Comparison of ENCODE assay signal across 8 cellular contexts in genomic region chr3:187130346-187131066, GRCh38.
A peak's percentile ranks its signal among the peaks of the same experiment; 100 is the strongest.
DNase-seq lines count a peak whose midpoint lies in the region; ATAC-seq lines count a peak whose summit lies in the region.

No MANE protein-coding gene starts in this region.

- ATAC-seq in HG03520 (IDR thresholded peaks at IDR 0.05; ENCODE audit: unreplicated experiment), result peak; percentile 81

- DNase-seq in activated naive CD4-positive, alpha-beta T cell treated with Interleukin-2 at 50 U/mL for 16 hours, result peak; percentile 38
- no peak for DNase-seq in activated naive CD4-positive, alpha-beta T cell (lab: John Stamatoyannopoulos, UW)
- DNase-seq in activated CD8-positive, alpha-beta memory T cell treated with anti-CD3 and anti-CD28 coated beads, Interleukin-2, amount 50 U/mL, for 48 hours, result peak; percentile 57
- peak; percentile 79 for DNase-seq in foreskin melanocyte
- peak; percentile 56 for DNase-seq in stimulated activated CD8-positive, alpha-beta memory T cell treated with anti-CD3 and anti-CD28 coated beads, Interleukin-4, amount 100 ng/mL, for 48 hours
- DNase-seq in amygdala (lab: John Stamatoyannopoulos, UW), result no peak
- no peak for DNase-seq in RPMI8226

Comparison
In these comparisons a context has a peak if more than half of its experiments do, and no peak if none do; other contexts are left out.
1. DNase-seq: peak in activated naive CD4-positive, alpha-beta T cell treated with Interleukin-2 at 50 U/mL for 16 hours (single experiment), activated CD8-positive, alpha-beta memory T cell treated with anti-CD3 and anti-CD28 coated beads, Interleukin-2, amount 50 U/mL, for 48 hours (single experiment), foreskin melanocyte (single experiment) and stimulated activated CD8-positive, alpha-beta memory T cell treated with anti-CD3 and anti-CD28 coated beads, Interleukin-4, amount 100 ng/mL, for 48 hours (single experiment); none in activated naive CD4-positive, alpha-beta T cell (0 of 4), amygdala (0 of 56) and RPMI8226 (single experiment).